In the genomic region with DNA sequence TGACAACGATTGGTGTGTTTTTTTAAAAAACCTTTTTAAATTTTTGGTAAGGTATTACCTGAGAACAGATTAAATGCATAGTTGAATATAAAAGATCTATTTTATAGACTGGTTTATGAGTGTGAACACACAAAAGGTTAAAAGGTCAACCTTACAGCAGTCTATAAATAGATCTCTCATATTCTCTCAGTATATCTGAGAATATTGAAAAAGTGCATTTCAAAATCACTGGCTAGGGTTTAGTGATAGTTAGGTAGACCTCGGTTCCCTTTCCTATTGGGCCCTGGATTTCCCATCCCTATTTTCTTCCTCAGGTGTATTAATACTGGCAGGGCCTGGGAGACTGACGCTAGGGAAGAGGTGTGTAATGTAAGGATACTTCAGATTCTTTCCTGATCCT, we compare ENCODE assay signal across 8 cellular contexts. TPM values are rescaled to one million over a fixed set of nuclear protein-coding genes. Genes with fewer than 3 reads are reported as not detected.
A peak's percentile ranks its signal among the peaks of the same experiment; 100 is the strongest.
DNase-seq lines count a peak whose midpoint lies in the region; ATAC-seq and TF ChIP-seq lines count a peak whose summit lies in the region.

No MANE protein-coding gene starts in this region.

- H3K9me3 ChIP-seq in MM.1S (replicated peaks; ENCODE audit: insufficient read depth, low read length) (no peaks in the 10 kb centered on the region), ectodermal cell (ENCODE audit: control insufficient read depth, low read length) (no peaks in the 10 kb centered on the region), neuronal stem cell (replicated peaks in 1 of 2; ENCODE audit: control insufficient read depth in 2 of 2, insufficient read depth in 1 of 2, low read depth in 1 of 2, low read length in 2 of 2) (no peaks in the 10 kb centered on the region)

- no peak for ATAC-seq in HG03520 (IDR thresholded peaks at IDR 0.05; ENCODE audit: unreplicated experiment)

- no peak overlapping the region for H2BK15ac ChIP-seq in neuronal stem cell (ENCODE audit: low read length)

- no peak for TF ChIP-seq CTCF in MM.1S (IDR thresholded peaks at IDR 0.05; ENCODE audit: low read length)

- H4K8ac ChIP-seq in neuronal stem cell (ENCODE audit: low read depth, low read length): no peak overlapping the region

- peak; percentile 26 for DNase-seq in COR-L47 (lab: John Stamatoyannopoulos, UW)
- DNase-seq in MM.1S: no peak
- no peak for DNase-seq in neuronal stem cell (ENCODE audit: low spot score)
- DNase-seq in foreskin melanocyte: no peak
- no peak for DNase-seq in stimulated activated CD4-positive, alpha-beta T cell treated with anti-CD3 and anti-CD28 coated beads, Interleukin-4, amount 100 ng/mL, for 4 hours
- DNase-seq in SHP77 (lab: John Stamatoyannopoulos, UW): no peak

- H3K9me2 ChIP-seq in MM.1S (replicated peaks; ENCODE audit: insufficient read depth, low read length): no peaks in the 10 kb centered on the region

- no peak overlapping the region for H3K18ac ChIP-seq in neuronal stem cell (ENCODE audit: low read length)

- WGBS in ectodermal cell, 2 experiments: 50 to 92% methylated on average over 1 of the region's 3 CpGs
- no CpG with 5 or more reads among the region's 3 CpGs for WGBS in neuronal stem cell (ENCODE audit: extremely low coverage in 2 of 2, insufficient read length in 2 of 2, insufficient replicate concordance in 1 of 2), 2 donors

- H2BK5ac ChIP-seq in neuronal stem cell (ENCODE audit: low read length): no peak overlapping the region

- H3K9ac ChIP-seq in MM.1S (ENCODE audit: low read length): peak overlapping the region; percentile 16; the same call in 1 of the 2 replicates
- no peak overlapping the region for H3K9ac ChIP-seq in neuronal stem cell (ENCODE audit: low read depth, low read length, poor library complexity)

- H2AFZ ChIP-seq in MM.1S (ENCODE audit: low read length) (peak overlapping the region; percentile 32), neuronal stem cell (ENCODE audit: low read length) (peak overlapping the region; percentile 63)

- no peaks in the 10 kb centered on the region for H4K20me1 ChIP-seq in MM.1S (ENCODE audit: insufficient read depth, low read length)

- H3K4me3 ChIP-seq in MM.1S (ENCODE audit: low read length) (peak overlapping the region; percentile 58), ectodermal cell (ENCODE audit: insufficient read depth, low read depth, low read length) (peak overlapping the region; percentile 56), neuronal stem cell (ENCODE audit: low read length in 2 of 2) (peak overlapping the region in 1 of 2 donors; percentile 70)

- peaks cover 23% of the 10 kb centered on the region for H3K4me1 ChIP-seq in MM.1S (ENCODE audit: low read length)
- H3K4me1 ChIP-seq in ectodermal cell (ENCODE audit: control insufficient read depth, insufficient read depth, low read length): peaks cover 20% of the 10 kb centered on the region
- peaks cover 2 to 10% of the 10 kb centered on the region in 2 donors for H3K4me1 ChIP-seq in neuronal stem cell (ENCODE audit: control insufficient read depth in 2 of 2, insufficient read depth in 1 of 2, low read depth in 1 of 2, low read length in 2 of 2)

- H3K36me3 ChIP-seq in MM.1S (replicated peaks; ENCODE audit: insufficient read depth, low read length): no peaks in the 10 kb centered on the region; the same call in 1 of the 2 replicates
- no peaks in the 10 kb centered on the region for H3K36me3 ChIP-seq in ectodermal cell (ENCODE audit: control insufficient read depth, insufficient read depth, low read length)
- H3K36me3 ChIP-seq in neuronal stem cell (replicated peaks in 1 of 2; ENCODE audit: control insufficient read depth in 2 of 2, insufficient read depth in 2 of 2, low read length in 2 of 2): peaks cover 0 to 29% of the 10 kb centered on the region in 2 donors

- no peak overlapping the region for H2BK120ac ChIP-seq in neuronal stem cell (ENCODE audit: low read depth, low read length)

- H3K23ac ChIP-seq in neuronal stem cell (ENCODE audit: low read depth, low read length, poor library complexity): no peak overlapping the region

- no peaks in the 10 kb centered on the region for H3K27me3 ChIP-seq in MM.1S (replicated peaks; ENCODE audit: insufficient read depth, low read length)
- no peaks in the 10 kb centered on the region for H3K27me3 ChIP-seq in ectodermal cell (ENCODE audit: control insufficient read depth, insufficient read depth, low read length, poor library complexity, severe bottlenecking)
- H3K27me3 ChIP-seq in neuronal stem cell (ENCODE audit: control insufficient read depth in 3 of 3, insufficient read depth in 3 of 3, low read depth in 1 of 3, low read length in 3 of 3): no peaks in the 10 kb centered on the region

- no peak overlapping the region for H4K91ac ChIP-seq in neuronal stem cell (ENCODE audit: low read depth, low read length, poor library complexity)

- H2AK5ac ChIP-seq in neuronal stem cell (ENCODE audit: low read depth, low read length): no peak overlapping the region

- no peak overlapping the region for H2BK12ac ChIP-seq in neuronal stem cell (ENCODE audit: low read length)

- H3K4me2 ChIP-seq in MM.1S (ENCODE audit: low read depth, low read length) (peak overlapping the region; percentile 82), neuronal stem cell (ENCODE audit: insufficient read depth, low read length, poor library complexity, severe bottlenecking) (no peak overlapping the region)

- no peak overlapping the region for H3K14ac ChIP-seq in neuronal stem cell (ENCODE audit: low read length)

- H3K27ac ChIP-seq in MM.1S (ENCODE audit: low read length): no peak overlapping the region
- H3K27ac ChIP-seq in ectodermal cell (ENCODE audit: insufficient read depth, low read depth, low read length, poor library complexity, severe bottlenecking): no peak overlapping the region
- peak overlapping the region; percentile 60 for H3K27ac ChIP-seq in neuronal stem cell (replicated peaks; ENCODE audit: low read length)

- peaks cover 30% of the 10 kb centered on the region for H3K79me2 ChIP-seq in MM.1S (ENCODE audit: low read length)

- H3K79me1 ChIP-seq in neuronal stem cell (ENCODE audit: low read depth, low read length): no peaks in the 10 kb centered on the region

- H3F3A ChIP-seq in MM.1S (ENCODE audit: insufficient read depth, low read length): no peaks in the 10 kb centered on the region

- H3K4ac ChIP-seq in neuronal stem cell (ENCODE audit: low read length): no peak overlapping the region

RNA-seq across cellular contexts. Expression of a gene that starts 0.7 kb away (rescaled TPM):
- polyA plus RNA-seq in ectodermal cell (2013, experiment 1 of 4): 44.6 TPM
- polyA plus RNA-seq in ectodermal cell (2013, experiment 2 of 4): 46.6 TPM
- polyA plus RNA-seq in ectodermal cell (2013, experiment 3 of 4): 34.9 TPM
- polyA plus RNA-seq in ectodermal cell (2013, experiment 4 of 4): 40.3 TPM
- 28.4 TPM for polyA plus RNA-seq in neuronal stem cell (2013, experiment 1 of 2)
- polyA plus RNA-seq in neuronal stem cell (2013, experiment 2 of 2): 29.2 TPM

RNA-seq across cellular contexts. Expression of a gene that starts 42.8 kb away (rescaled TPM):
- polyA plus RNA-seq in ectodermal cell (2013, experiment 1 of 4): 26.8 TPM
- 30.2 TPM for polyA plus RNA-seq in ectodermal cell (2013, experiment 2 of 4)
- 27.6 TPM for polyA plus RNA-seq in ectodermal cell (2013, experiment 3 of 4)
- polyA plus RNA-seq in ectodermal cell (2013, experiment 4 of 4): 28.2 TPM
- 20.9 TPM for polyA plus RNA-seq in neuronal stem cell (2013, experiment 1 of 2)
- polyA plus RNA-seq in neuronal stem cell (2013, experiment 2 of 2): 21.7 TPM
